Comparison of ENCODE assay signal across 7 cellular contexts in genomic region chr2:230847883-230848388, GRCh38. TPM values are rescaled to one million over a fixed set of nuclear protein-coding genes. Genes with fewer than 3 reads are reported as not detected.
DNase-seq lines count a peak whose midpoint lies in the region; ATAC-seq, FAIRE-seq and TF ChIP-seq lines count a peak whose summit lies in the region.

No MANE protein-coding gene starts in this region.

- TF ChIP-seq CTCF in cardiac fibroblast (IDR thresholded peaks at IDR 0.05; ENCODE audit: low read depth, low read length): peak; percentile 98

- intact Hi-C loops in left colon (cut with DNase I, micrococcal nuclease): loop anchor here in 1 of 2 donors (5.0 to 10.0 kb wide), 2 partner anchors 67 to 134 kb away; no protein-coding TSS in a partner anchor

- no peak for TF ChIP-seq POLR2A in GM12891 (IDR thresholded peaks at IDR 0.05; ENCODE audit: low read depth, low read length)

- POLR2A ChIA-PET in HEK293T (lab: Yijun Ruan, JAX): no interaction called here

- CTCF ChIA-PET in HEK293T (lab: Yijun Ruan, JAX): interaction anchor here (0.7 to 2.0 kb wide), 7 partner anchors 22 to 139 kb away, joined by 3 to 7 read pairs (median 3); no protein-coding TSS in a partner anchor

- DNase-seq in GM12891 (ENCODE audit: insufficient read length, low spot score) (peak; percentile 85), HEK293T (ENCODE audit: extremely low spot score) (peak; percentile 89), NCI-H1694 treated with DMSO at 0.1 percent for 48 hours (lab: John Stamatoyannopoulos, UW) (peak; percentile 30), cardiac fibroblast (ENCODE audit: low read depth in 2 of 2) (peak; percentile 87 to 89), left colon (peak; percentile 90 to 97)
- DNase-seq in activated CD4-positive, CD25-positive, alpha-beta regulatory T cell treated with anti-CD3 and anti-CD28 coated beads, Interleukin-2, amount 50 U/mL, for 16 hours (ENCODE audit: low read depth, low spot score): peak; percentile 72
- DNase-seq in stimulated activated CD4-positive, alpha-beta T cell treated with anti-CD3 and anti-CD28 coated beads, Interleukin-2, amount 100 ng/mL, for 24 hours: peak; percentile 94 to 98

- ATAC-seq in left colon: peak; percentile 87

- no peak overlapping the region for H3K4me3 ChIP-seq in cardiac fibroblast (replicated peaks in 1 of 2; ENCODE audit: low read depth in 2 of 2, low read length in 2 of 2)

- FAIRE-seq in GM12891 (lab: Jason Lieb, UNC): peak; percentile 95

TF ChIP-seq in GM12891, 5 proteins besides CTCF, POLR2A, EP300 and RAD21:
- TF ChIP-seq PAX5 (IDR thresholded peaks at IDR 0.05; ENCODE audit: insufficient read depth, low read length, severe bottlenecking): no peak
- TF ChIP-seq POLR2AphosphoS5 (IDR thresholded peaks at IDR 0.05; ENCODE audit: low read depth, low read length): no peak
- no peak for TF ChIP-seq TAF1 (IDR thresholded peaks at IDR 0.05; ENCODE audit: low read depth, low read length)
- TF ChIP-seq POU2F2 (IDR thresholded peaks at IDR 0.05; ENCODE audit: low read depth, low read length): no peak
- TF ChIP-seq SPI1 (IDR thresholded peaks at IDR 0.05; ENCODE audit: low read depth, low read length): no peak

TF ChIP-seq in HEK293T, 16 proteins besides CTCF, POLR2A, EP300 and RAD21:
- TF ChIP-seq L3MBTL2 (conservative IDR thresholded peaks at IDR 0.05) (peak; percentile 57; the same call in 1 of the 2 replicates), ARNT (IDR thresholded peaks at IDR 0.05) (no peak)
TF ChIP-seq in HEK293T: peak in this region for 1.

RNA-seq across cellular contexts. Expression of gene ITM2C, which starts 16.8 kb away (rescaled TPM):
- polyA plus RNA-seq in GM12891 (2012; ENCODE audit: low read depth, missing spikeins): 117 TPM
- total RNA-seq in left colon: 1,000 to 10,000 TPM; 2,207 to 2,247 TPM

Comparison
In these comparisons a context has a peak if more than half of its experiments do, and no peak if none do; other contexts are left out.
1. DNase-seq: peak in every context shown above with its lines; median percentile 96 in stimulated activated CD4-positive, alpha-beta T cell treated with anti-CD3 and anti-CD28 coated beads, Interleukin-2, amount 100 ng/mL, for 24 hours; 94 in left colon; 89 in HEK293T; 88 in cardiac fibroblast; 85 in GM12891; 72 in activated CD4-positive, CD25-positive, alpha-beta regulatory T cell treated with anti-CD3 and anti-CD28 coated beads, Interleukin-2, amount 50 U/mL, for 16 hours; 30 in NCI-H1694 treated with DMSO at 0.1 percent for 48 hours.